ENCODE assay signal across 32 cellular contexts in genomic region chrX:133938530-133938929, GRCh38. TPM values are rescaled to one million over a fixed set of nuclear protein-coding genes. Genes with fewer than 3 reads are reported as not detected.
"Had no signal": no experiment of that assay in that cellular context is flagged by ENCODE, and none has a peak within 500 bp of the region (broad histone marks: within the 10 kb centered on the region; RNA-seq: fewer than 3 reads in every experiment).

No MANE protein-coding gene starts in this region.

- H3K4me1 Mint-ChIP-seq: immature natural killer cell; stimulated activated effector memory CD8-positive, alpha-beta T cell treated with anti-CD3 and anti-CD28 coated beads, Interleukin-12 subunit alpha, Interleukin-12 subunit beta, amount 100 ng/mL, for 72 hours had no signal

- ATAC-seq: mucosa of descending colon; naive thymus-derived CD4-positive, alpha-beta T cell; natural killer cell treated with Interleukin-12 subunit alpha and Interleukin-12 subunit beta and Interleukin-15 and Interleukin-18, amount 100 ng/mL, for 72 hours; pancreas; right cardiac atrium; stimulated activated effector memory CD8-positive, alpha-beta T cell treated with anti-CD3 and anti-CD28 coated beads, Interleukin-12 subunit alpha, Interleukin-12 subunit beta, amount 100 ng/mL, for 72 hours; upper lobe of right lung had no signal

- H3K4me3 Mint-ChIP-seq: immature natural killer cell; naive thymus-derived CD4-positive, alpha-beta T cell; natural killer cell treated with Interleukin-12 subunit alpha and Interleukin-12 subunit beta and Interleukin-15 and Interleukin-18, amount 100 ng/mL, for 72 hours; neural crest cell; stimulated activated effector memory CD8-positive, alpha-beta T cell treated with anti-CD3 and anti-CD28 coated beads, Interleukin-12 subunit alpha, Interleukin-12 subunit beta, amount 100 ng/mL, for 72 hours; stimulated activated naive CD8-positive, alpha-beta T cell treated with anti-CD3 and anti-CD28 coated beads, Interleukin-15, Interleukin-2, amounts not matched to agents 100 ng/mL and 50 ng/mL, for 24 hours had no signal

- H3K27ac ChIP-seq: left ventricle myocardium inferior, pancreas, prostate gland, sigmoid colon, spleen, suprapubic skin, thoracic aorta, tibial artery, upper lobe of right lung had no signal

- H3K9me3 ChIP-seq: left ventricle myocardium inferior, mucosa of descending colon, pancreas, prostate gland, sigmoid colon, spleen, suprapubic skin, thoracic aorta, tibial artery, upper lobe of right lung had no signal

- H3K4me3 ChIP-seq: left ventricle myocardium inferior, lung, mucosa of descending colon, pancreas, prostate gland, sigmoid colon, spleen, suprapubic skin, thoracic aorta, tibial artery, upper lobe of right lung had no signal

- H3K27me3 Mint-ChIP-seq: stimulated activated naive CD8-positive, alpha-beta T cell treated with anti-CD3 and anti-CD28 coated beads, Interleukin-15, Interleukin-2, amounts not matched to agents 100 ng/mL and 50 ng/mL, for 24 hours had no signal

- H3K36me3 Mint-ChIP-seq: immature natural killer cell; naive thymus-derived CD4-positive, alpha-beta T cell; natural killer cell treated with Interleukin-12 subunit alpha and Interleukin-12 subunit beta and Interleukin-15 and Interleukin-18, amount 100 ng/mL, for 72 hours; stimulated activated effector memory CD8-positive, alpha-beta T cell treated with anti-CD3 and anti-CD28 coated beads, Interleukin-12 subunit alpha, Interleukin-12 subunit beta, amount 100 ng/mL, for 72 hours had no signal

- H3K9me3 Mint-ChIP-seq: immature natural killer cell; naive thymus-derived CD4-positive, alpha-beta T cell; natural killer cell treated with Interleukin-12 subunit alpha and Interleukin-12 subunit beta and Interleukin-15 and Interleukin-18, amount 100 ng/mL, for 72 hours; neural crest cell; stimulated activated effector memory CD8-positive, alpha-beta T cell treated with anti-CD3 and anti-CD28 coated beads, Interleukin-12 subunit alpha, Interleukin-12 subunit beta, amount 100 ng/mL, for 72 hours; stimulated activated naive CD8-positive, alpha-beta T cell treated with anti-CD3 and anti-CD28 coated beads, Interleukin-15, Interleukin-2, amounts not matched to agents 100 ng/mL and 50 ng/mL, for 24 hours had no signal

- H3K27me3 ChIP-seq: sigmoid colon, suprapubic skin, tibial artery, upper lobe of right lung had no signal

- H3K36me3 ChIP-seq: left ventricle myocardium inferior, pancreas, prostate gland, sigmoid colon, spleen, suprapubic skin, thoracic aorta, tibial artery, upper lobe of right lung had no signal

- DNase-seq: hypothalamus; immature natural killer cell; left ventricle myocardium inferior; mesendoderm; midbrain; mucosa of descending colon; naive thymus-derived CD4-positive, alpha-beta T cell; nucleus accumbens; pancreas; posterior cingulate gyrus; retina; right cardiac atrium; sigmoid colon; small intestine; spleen; stimulated activated CD4-positive, alpha-beta T cell treated with anti-CD3 and anti-CD28 coated beads, Interleukin-4, amount 100 ng/mL, for 24 hours; stimulated activated naive CD4-positive, alpha-beta T cell; tibial artery; trophoblast cell; upper lobe of right lung had no signal

- FAIRE-seq: islet of Langerhans, small intestine, urothelium cell line had no signal

- H3K4me1 ChIP-seq: left ventricle myocardium inferior, pancreas, prostate gland, sigmoid colon, spleen, suprapubic skin, tibial artery, upper lobe of right lung had no signal

- H3K27ac Mint-ChIP-seq: immature natural killer cell; naive thymus-derived CD4-positive, alpha-beta T cell; natural killer cell treated with Interleukin-12 subunit alpha and Interleukin-12 subunit beta and Interleukin-15 and Interleukin-18, amount 100 ng/mL, for 72 hours; stimulated activated effector memory CD8-positive, alpha-beta T cell treated with anti-CD3 and anti-CD28 coated beads, Interleukin-12 subunit alpha, Interleukin-12 subunit beta, amount 100 ng/mL, for 72 hours; stimulated activated naive CD8-positive, alpha-beta T cell treated with anti-CD3 and anti-CD28 coated beads, Interleukin-15, Interleukin-2, amounts not matched to agents 100 ng/mL and 50 ng/mL, for 24 hours had no signal

RNA-seq across cellular contexts. Expression of gene GPC3, which starts 46.9 kb away (rescaled TPM):
- total RNA-seq: myocyte; natural killer cell treated with Interleukin-12 subunit alpha and Interleukin-12 subunit beta and Interleukin-15 and Interleukin-18, amount 100 ng/mL, for 72 hours; osteoblast had no signal
- polyA plus RNA-seq: immature natural killer cell had no signal
